Comparison of ENCODE assay signal across 1 cellular context in genomic region chr9:79611091-79611614, GRCh38.
TF ChIP-seq lines count a peak whose summit lies in the region.

No MANE protein-coding gene starts in this region.

TF ChIP-seq in GM23338, 12 proteins besides CTCF, POLR2A, EP300 and RAD21 (continued from another document):
- TF ChIP-seq ZNF462 (CRISPR knock-in tag; IDR thresholded peaks at IDR 0.05): no peak
- TF ChIP-seq ETS1 (IDR thresholded peaks at IDR 0.05): no peak
- no peak for TF ChIP-seq STAT1 (IDR thresholded peaks at IDR 0.05; ENCODE audit: unreplicated experiment)
- no peak for TF ChIP-seq ZNF331 (CRISPR knock-in tag; IDR thresholded peaks at IDR 0.05; ENCODE audit: low read depth)
- TF ChIP-seq ZNF114 (CRISPR knock-in tag; IDR thresholded peaks at IDR 0.05): no peak
- TF ChIP-seq CREB1 (CRISPR knock-in tag; IDR thresholded peaks at IDR 0.05; ENCODE audit: low read depth): no peak
- TF ChIP-seq EZH2phosphoT487 (IDR thresholded peaks at IDR 0.05; ENCODE audit: unreplicated experiment): no peak
